17 cellular contexts compared by ENCODE assay signal in genomic region chr9:38681747-38682227, GRCh38. TPM values are rescaled to one million over a fixed set of nuclear protein-coding genes. Genes with fewer than 3 reads are reported as not detected.
DNase-seq lines count a peak whose midpoint lies in the region; ATAC-seq, FAIRE-seq and TF ChIP-seq lines count a peak whose summit lies in the region.
"Had no signal": no experiment of that assay in that cellular context is flagged by ENCODE, and none has a peak within 500 bp of the region (broad histone marks: within the 10 kb centered on the region; RNA-seq: fewer than 3 reads in every experiment).

No MANE protein-coding gene starts in this region.

- H3K9me3 Mint-ChIP-seq in glutamatergic neuron (ENCODE audit: unreplicated experiment): peaks cover 22% of the 10 kb centered on the region
- no peaks in the 10 kb centered on the region for H3K9me3 Mint-ChIP-seq in activated CD4-positive, alpha-beta T cell treated with anti-CD3 and anti-CD28 coated beads for 36 hours (ENCODE audit: low read depth)
- H3K9me3 Mint-ChIP-seq: H9, IgD-negative memory B cell had no signal

- POLR2A ChIA-PET in activated CD4-positive, alpha-beta T cell treated with anti-CD3 and anti-CD28 coated beads for 36 hours (lab: Charles Lee): no interaction called here

- FAIRE-seq in GM12892 (lab: Jason Lieb, UNC): no peak
- FAIRE-seq: colon, GM12891 had no signal

- ATAC-seq in HG02798 (IDR thresholded peaks at IDR 0.05; ENCODE audit: poor library complexity, unreplicated experiment): peak; percentile 47
- no peak for ATAC-seq in activated CD4-positive, alpha-beta T cell treated with anti-CD3 and anti-CD28 coated beads for 36 hours
- no peak for ATAC-seq in Right ventricle myocardium superior (ENCODE audit: poor library complexity)

- intact Hi-C loops in activated CD4-positive, alpha-beta T cell treated with anti-CD3 and anti-CD28 coated beads for 36 hours (cut with DNase I, micrococcal nuclease): loop anchor here in 1 of 2 experiments (5.0 kb wide), 1 partner anchor 59 kb away; the partner anchor contains the start of gene ANKRD18A
- intact Hi-C loops in Right ventricle myocardium superior (cut with DNase I) (no loop called here), esophagus squamous epithelium (cut with DNase I) (no loop called here)

- H3K36me3 ChIP-seq in adipocyte (ENCODE audit: control insufficient read depth, insufficient read depth, low read length, severe bottlenecking): no peaks in the 10 kb centered on the region
- no peaks in the 10 kb centered on the region for H3K36me3 ChIP-seq in esophagus squamous epithelium
- H3K36me3 ChIP-seq: ovary had no signal

- peaks cover 20% of the 10 kb centered on the region for H3K27me3 ChIP-seq in adipocyte (replicated peaks; ENCODE audit: control insufficient read depth, insufficient read depth, low read length)
- H3K27me3 ChIP-seq in esophagus squamous epithelium: peaks cover 0 to 6% (median 0%) of the 10 kb centered on the region in 4 donors
- H3K27me3 ChIP-seq: ovary had no signal

- H3K27ac ChIP-seq in esophagus squamous epithelium: no peak overlapping the region
- H3K27ac ChIP-seq: ovary had no signal

- H3K36me3 Mint-ChIP-seq in glutamatergic neuron (ENCODE audit: unreplicated experiment): no peaks in the 10 kb centered on the region
- no peaks in the 10 kb centered on the region for H3K36me3 Mint-ChIP-seq in activated CD4-positive, alpha-beta T cell treated with anti-CD3 and anti-CD28 coated beads for 36 hours (ENCODE audit: low read depth)

- 38 to 49% methylated on average over 4 of the region's 4 CpGs for WGBS in esophagus squamous epithelium, 2 donors

- H3K4me3 ChIP-seq in adipocyte (ENCODE audit: low read length) (no peak overlapping the region), esophagus squamous epithelium (no peak overlapping the region)
- H3K4me3 ChIP-seq: ovary had no signal

- H3K9ac ChIP-seq in adipocyte (ENCODE audit: low read length): no peak overlapping the region

- H3K4me1 Mint-ChIP-seq in glutamatergic neuron (ENCODE audit: low read depth, unreplicated experiment): peaks cover 67% of the 10 kb centered on the region
- peaks cover under 1% of the 10 kb centered on the region for H3K4me1 Mint-ChIP-seq in activated CD4-positive, alpha-beta T cell treated with anti-CD3 and anti-CD28 coated beads for 36 hours

- H3K27me3 Mint-ChIP-seq in glutamatergic neuron (ENCODE audit: unreplicated experiment): peaks cover 21% of the 10 kb centered on the region
- H3K27me3 Mint-ChIP-seq in activated CD4-positive, alpha-beta T cell treated with anti-CD3 and anti-CD28 coated beads for 36 hours: no peaks in the 10 kb centered on the region

- CTCF ChIA-PET in activated CD4-positive, alpha-beta T cell treated with anti-CD3 and anti-CD28 coated beads for 36 hours (lab: Charles Lee): no interaction called here

- peak; percentile 45 for DNase-seq in AG08395 (ENCODE audit: low spot score)
- DNase-seq in adipocyte (ENCODE audit: low read depth): peak; percentile 91
- DNase-seq in glutamatergic neuron: no peak
- no peak for DNase-seq in activated CD4-positive, alpha-beta T cell treated with anti-CD3 and anti-CD28 coated beads for 36 hours
- no peak for DNase-seq in GM12892 (ENCODE audit: insufficient read length)
- DNase-seq in Right ventricle myocardium superior: no peak
- no peak for DNase-seq in esophagus squamous epithelium (lab: John Stamatoyannopoulos, UW)
- DNase-seq: C1 segment of cervical spinal cord, H9, islet precursor cell, NCI-H510A, ovary had no signal

- TF ChIP-seq POLR2A in GM12892 (IDR thresholded peaks at IDR 0.05; ENCODE audit: low read depth, low read length) (no peak), esophagus squamous epithelium (IDR thresholded peaks at IDR 0.05) (no peak)

- H3K4me1 ChIP-seq in adipocyte (ENCODE audit: control insufficient read depth, insufficient read depth, low read length) (peaks cover 8% of the 10 kb centered on the region), esophagus squamous epithelium (peaks cover 0 to 1% (median 0%) of the 10 kb centered on the region in 3 donors)

- H3K9me3 ChIP-seq in adipocyte (ENCODE audit: control insufficient read depth, low read length) (no peaks in the 10 kb centered on the region), esophagus squamous epithelium (no peaks in the 10 kb centered on the region)
- H3K9me3 ChIP-seq: ovary had no signal

- H3K27ac Mint-ChIP-seq in glutamatergic neuron (ENCODE audit: unreplicated experiment): peak overlapping the region; percentile 99
- H3K27ac Mint-ChIP-seq in activated CD4-positive, alpha-beta T cell treated with anti-CD3 and anti-CD28 coated beads for 36 hours: no peak overlapping the region
- H3K27ac Mint-ChIP-seq: IgD-negative memory B cell had no signal

- H3K4me3 Mint-ChIP-seq in glutamatergic neuron (ENCODE audit: unreplicated experiment): peak overlapping the region; percentile 10
- H3K4me3 Mint-ChIP-seq in activated CD4-positive, alpha-beta T cell treated with anti-CD3 and anti-CD28 coated beads for 36 hours: no peak overlapping the region
- H3K4me3 Mint-ChIP-seq: H9, IgD-negative memory B cell had no signal

- TF ChIP-seq CTCF in glutamatergic neuron (IDR thresholded peaks at IDR 0.05; ENCODE audit: partially characterized antibody, unreplicated experiment) (no peak), esophagus squamous epithelium (IDR thresholded peaks at IDR 0.05) (no peak)

RNA-seq across cellular contexts. Expression of gene FAM240B, which starts 38.1 kb away (rescaled TPM):
- not detected for total RNA-seq in glutamatergic neuron (ENCODE audit: unreplicated experiment)
- total RNA-seq in activated CD4-positive, alpha-beta T cell treated with anti-CD3 and anti-CD28 coated beads for 36 hours: not detected
- not detected for polyA plus RNA-seq in GM12892 (2012; ENCODE audit: missing spikeins)
- not detected for total RNA-seq in Right ventricle myocardium superior
- not detected for total RNA-seq in esophagus squamous epithelium
- total RNA-seq: H9; ovary; T-helper 2 cell treated with Interferon-gamma antibody and Interleukin-4, amounts not matched to agents 100 ng/mL and 5 ng/mL, for 36 hours had no signal
- polyA plus RNA-seq: IgD-negative memory B cell, ovary had no signal

Comparison
In these comparisons a context has a peak if more than half of its experiments do, and no peak if none do; other contexts are left out.
1. DNase-seq: peak in AG08395 (single experiment) and adipocyte (single experiment); none in glutamatergic neuron (single experiment), activated CD4-positive, alpha-beta T cell treated with anti-CD3 and anti-CD28 coated beads for 36 hours (single experiment), GM12892 (single experiment), Right ventricle myocardium superior (single experiment) and esophagus squamous epithelium (single experiment).